ENCODE assay signal across 1 cellular context in genomic region chr12:1593232-1594044, GRCh38.
TF ChIP-seq lines count a peak whose summit lies in the region.

No MANE protein-coding gene starts in this region.

TF ChIP-seq in HEK293, 187 proteins besides CTCF, POLR2A, EP300 and RAD21 (continued from another document and continues in another):
- 0 out of 2 replicates have a peak, but pooled peaks have one; percentile 15 for TF ChIP-seq ZBTB10 (tag by site-specific recombination; IDR thresholded peaks at IDR 0.05)
- TF ChIP-seq ZNF623 (tag by site-specific recombination; IDR thresholded peaks at IDR 0.05) = no peak
- TF ChIP-seq ZNF585B (tag by site-specific recombination; IDR thresholded peaks at IDR 0.05) = no peak
- no peak for TF ChIP-seq ZNF639 (tag by site-specific recombination; IDR thresholded peaks at IDR 0.05)
- peak; percentile 80 for TF ChIP-seq ZNF2 (tag by site-specific recombination; IDR thresholded peaks at IDR 0.05)
- TF ChIP-seq ZNF549 (tag by site-specific recombination; IDR thresholded peaks at IDR 0.05) = no peak
- TF ChIP-seq ZNF548 (tag by site-specific recombination; IDR thresholded peaks at IDR 0.05) = no peak
- 0 out of 2 replicates have a peak, but pooled peaks have one; percentile 24 for TF ChIP-seq ZNF133 (tag by site-specific recombination; IDR thresholded peaks at IDR 0.05)
- TF ChIP-seq SP2 (tag by site-specific recombination; IDR thresholded peaks at IDR 0.05) = peak; percentile 45; the same call in 1 of the 2 replicates
- peak; percentile 80 for TF ChIP-seq GLIS2 (tag by site-specific recombination; IDR thresholded peaks at IDR 0.05)
- peak; percentile 42; the same call in 1 of the 2 replicates for TF ChIP-seq GLIS1 (tag by site-specific recombination; IDR thresholded peaks at IDR 0.05)
- TF ChIP-seq ZNF626 (tag by site-specific recombination; IDR thresholded peaks at IDR 0.05) = no peak
- TF ChIP-seq ZNF830 (tag by site-specific recombination; IDR thresholded peaks at IDR 0.05; ENCODE audit: low read depth) = no peak
- peak; percentile 14; the same call in 1 of the 2 replicates for TF ChIP-seq ZNF394 (tag by site-specific recombination; IDR thresholded peaks at IDR 0.05; ENCODE audit: borderline replicate concordance)
- 0 out of 2 replicates have a peak, but pooled peaks have one; percentile 45 for TF ChIP-seq ZNF610 (tag by site-specific recombination; IDR thresholded peaks at IDR 0.05; ENCODE audit: borderline replicate concordance)
- peak; percentile 54 for TF ChIP-seq ZNF391 (tag by site-specific recombination; IDR thresholded peaks at IDR 0.05; ENCODE audit: borderline replicate concordance, low read depth)
- TF ChIP-seq BCL11B (tag by site-specific recombination; IDR thresholded peaks at IDR 0.05; ENCODE audit: low read depth) = 0 out of 2 replicates have a peak, but pooled peaks have one; percentile 12
- peak; percentile 51; the same call in 1 of the 2 replicates for TF ChIP-seq ZBTB1 (tag by site-specific recombination; IDR thresholded peaks at IDR 0.05)
- no peak for TF ChIP-seq RBAK (tag by site-specific recombination; IDR thresholded peaks at IDR 0.05)
- TF ChIP-seq ZNF132 (tag by site-specific recombination; IDR thresholded peaks at IDR 0.05; ENCODE audit: borderline replicate concordance) = no peak
- no peak for TF ChIP-seq TRIM28 (IDR thresholded peaks at IDR 0.05; ENCODE audit: borderline replicate concordance, low read length)
- TF ChIP-seq ZNF280C (tag by site-specific recombination; IDR thresholded peaks at IDR 0.05) = no peak
- no peak for TF ChIP-seq ZNF670 (tag by site-specific recombination; IDR thresholded peaks at IDR 0.05; ENCODE audit: low read depth)
- no peak; the same call in 1 of the 2 replicates for TF ChIP-seq SP7 (tag by site-specific recombination; IDR thresholded peaks at IDR 0.05)
- no peak for TF ChIP-seq ZNF621 (tag by site-specific recombination; IDR thresholded peaks at IDR 0.05)
- TF ChIP-seq KLF9 (tag by site-specific recombination; IDR thresholded peaks at IDR 0.05; ENCODE audit: low read depth) = peak; percentile 52
- no peak for TF ChIP-seq ZSCAN16 (tag by site-specific recombination; IDR thresholded peaks at IDR 0.05)
- no peak for TF ChIP-seq ZNF558 (tag by site-specific recombination; IDR thresholded peaks at IDR 0.05)
- TF ChIP-seq ZNF214 (tag by site-specific recombination; IDR thresholded peaks at IDR 0.05; ENCODE audit: borderline replicate concordance) = no peak
- no peak for TF ChIP-seq ZNF157 (tag by site-specific recombination; IDR thresholded peaks at IDR 0.05)
- TF ChIP-seq ZNF266 (tag by site-specific recombination; IDR thresholded peaks at IDR 0.05; ENCODE audit: low read depth) = no peak
- peak; percentile 43 for TF ChIP-seq ZBTB11 (tag by site-specific recombination; conservative IDR thresholded peaks at IDR 0.05; ENCODE audit: low read depth)
- TF ChIP-seq PRDM10 (tag by site-specific recombination; IDR thresholded peaks at IDR 0.05) = no peak
- no peak for TF ChIP-seq ZNF707 (tag by site-specific recombination; IDR thresholded peaks at IDR 0.05)
- TF ChIP-seq PRDM2 (tag by site-specific recombination; IDR thresholded peaks at IDR 0.05; ENCODE audit: borderline replicate concordance) = peak; percentile 90; the same call in 1 of the 2 replicates
- TF ChIP-seq KLF10 (tag by site-specific recombination; IDR thresholded peaks at IDR 0.05) = no peak
- TF ChIP-seq ZNF473 (tag by site-specific recombination; IDR thresholded peaks at IDR 0.05) = no peak
- TF ChIP-seq ZNF600 (tag by site-specific recombination; IDR thresholded peaks at IDR 0.05) = peak; percentile 96
- TF ChIP-seq ZNF645 (tag by site-specific recombination; IDR thresholded peaks at IDR 0.05) = peak; percentile 57; the same call in 1 of the 2 replicates
- no peak for TF ChIP-seq ZNF311 (tag by site-specific recombination; IDR thresholded peaks at IDR 0.05; ENCODE audit: borderline replicate concordance)
- TF ChIP-seq ZFP37 (tag by site-specific recombination; IDR thresholded peaks at IDR 0.05) = peak; percentile 57; the same call in 1 of the 2 replicates
- no peak for TF ChIP-seq ZNF37A (tag by site-specific recombination; IDR thresholded peaks at IDR 0.05)
